Comparison of ENCODE assay signal across 8 cellular contexts in genomic region chr7:99373086-99374066, GRCh38. TPM values are rescaled to one million over a fixed set of nuclear protein-coding genes. Genes with fewer than 3 reads are reported as not detected.
DNase-seq lines count a peak whose midpoint lies in the region; ATAC-seq and TF ChIP-seq lines count a peak whose summit lies in the region.

No MANE protein-coding gene starts in this region.

- DNase-seq in RWPE2 (ENCODE audit: low spot score) (no peak), fibroblast of villous mesenchyme (ENCODE audit: low read depth) (no peak), sigmoid colon (peak; percentile 55), retina (no peak), MG63 (no peak), C1 segment of cervical spinal cord (lab: John Stamatoyannopoulos, UW) (no peak), kidney tubule cell (ENCODE audit: low spot score) (no peak)

- H3K36me3 ChIP-seq in RWPE2 (ENCODE audit: low read depth) (peaks cover 17% of the 10 kb centered on the region), sigmoid colon (no peaks in the 10 kb centered on the region), MG63 (no peaks in the 10 kb centered on the region; the same call in 1 of the 2 replicates)

- TF ChIP-seq CTCF in RWPE2 (IDR thresholded peaks at IDR 0.05; ENCODE audit: poor library complexity, severe bottlenecking) (no peak), fibroblast of villous mesenchyme (IDR thresholded peaks at IDR 0.05; ENCODE audit: insufficient read depth, low read depth, low read length) (no peak), sigmoid colon (IDR thresholded peaks at IDR 0.05) (no peak)

- no peak for ATAC-seq in RWPE2 (ENCODE audit: low read depth)

- H3K27ac ChIP-seq in RWPE2 (ENCODE audit: poor library complexity, severe bottlenecking), result peak overlapping the region; percentile 87
- peak overlapping the region; percentile 82 to 89 (median 85) for H3K27ac ChIP-seq in sigmoid colon

- intact Hi-C loops in sigmoid colon (cut with DNase I), result loop anchor here (1.0 kb wide), 1 partner anchor 35 kb away; the partner anchor contains the start of genes BUD31 and PDAP1

- H3K4me3 ChIP-seq in GM08714 (ENCODE audit: low read length) (peak overlapping the region; percentile 79; the same call in 1 of the 2 replicates), RWPE2 (ENCODE audit: severe bottlenecking) (no peak overlapping the region), fibroblast of villous mesenchyme (ENCODE audit: low read depth, low read length) (peak overlapping the region; percentile 78), sigmoid colon (peak overlapping the region in 3 of 4 donors; percentile 74 to 100 (median 82)), MG63 (no peak overlapping the region)

- H3K4me1 ChIP-seq in RWPE2 (ENCODE audit: insufficient read depth, poor library complexity, severe bottlenecking) (peaks cover 20% of the 10 kb centered on the region), sigmoid colon (peaks cover 0 to 31% (median 22%) of the 10 kb centered on the region in 4 donors)

- WGBS in sigmoid colon, 2 donors, result 72 to 86% methylated on average over 42 of the region's 42 CpGs

- H3K27me3 ChIP-seq in RWPE2 (ENCODE audit: insufficient read depth, poor library complexity, severe bottlenecking) (no peaks in the 10 kb centered on the region), sigmoid colon (no peaks in the 10 kb centered on the region), MG63 (no peaks in the 10 kb centered on the region)

- TF ChIP-seq EP300 in sigmoid colon (IDR thresholded peaks at IDR 0.05), result no peak

- H3K9me3 ChIP-seq in RWPE2 (ENCODE audit: severe bottlenecking) (no peaks in the 10 kb centered on the region), sigmoid colon (no peaks in the 10 kb centered on the region), MG63 (no peaks in the 10 kb centered on the region)

- no peak for TF ChIP-seq POLR2A in sigmoid colon (IDR thresholded peaks at IDR 0.05)

RNA-seq across cellular contexts. Expression of gene ARPC1B, which starts 1.2 kb away (rescaled TPM):
- 186 and 241 TPM in 2 replicates for total RNA-seq in fibroblast of villous mesenchyme
- total RNA-seq in sigmoid colon, result 100 to 1,000 TPM in 2 of 4 donors, 10 to 100 TPM in 2; 70.3 to 136 (median 105) TPM
- polyA plus RNA-seq in sigmoid colon, result 100 to 1,000 TPM; 229 to 390 (median 313) TPM
- total RNA-seq in MG63 (2014; rRNA removed; shearing (Covaris generic); ENCODE audit: low replicate concordance), result 164 and 230 TPM in 2 replicates

RNA-seq across cellular contexts. Expression of gene PDAP1, which starts 35.0 kb away (rescaled TPM):
- 34.5 and 38.0 TPM in 2 replicates for total RNA-seq in fibroblast of villous mesenchyme
- 10 to 100 TPM; 84.5 to 89.5 (median 85.1) TPM for total RNA-seq in sigmoid colon
- polyA plus RNA-seq in sigmoid colon, result 100 to 1,000 TPM; 145 to 194 (median 163) TPM
- 156 and 207 TPM in 2 replicates for total RNA-seq in MG63 (2014; rRNA removed; shearing (Covaris generic); ENCODE audit: low replicate concordance)

RNA-seq across cellular contexts. Expression of gene BUD31, which starts 35.4 kb away (rescaled TPM):
- total RNA-seq in fibroblast of villous mesenchyme (101 and 170 TPM in 2 replicates), sigmoid colon (10 to 100 TPM; 44.6 to 89.8 (median 69.3) TPM)
- 100 to 1,000 TPM; 118 to 141 (median 119) TPM for polyA plus RNA-seq in sigmoid colon
- 52.0 and 69.0 TPM in 2 replicates for total RNA-seq in MG63 (2014; rRNA removed; shearing (Covaris generic); ENCODE audit: low replicate concordance)

RNA-seq across cellular contexts. Expression of gene ARPC1A, which starts 47.7 kb away (rescaled TPM):
- 158 and 160 TPM in 2 replicates for total RNA-seq in fibroblast of villous mesenchyme
- total RNA-seq in sigmoid colon, result 100 to 1,000 TPM in 2 of 4 donors, 10 to 100 TPM in 2; 94.6 to 131 (median 111) TPM
- polyA plus RNA-seq in sigmoid colon, result 100 to 1,000 TPM; 181 to 396 (median 263) TPM
- total RNA-seq in MG63 (2014; rRNA removed; shearing (Covaris generic); ENCODE audit: low replicate concordance), result 75.8 and 89.8 TPM in 2 replicates

Comparison
In these comparisons a context has a peak if more than half of its experiments do, and no peak if none do; other contexts are left out.
1. H3K4me3 ChIP-seq: peak in GM08714 (single experiment), fibroblast of villous mesenchyme (single experiment) and sigmoid colon (3 of 4); none in RWPE2 (single experiment) and MG63 (single experiment).